Comparison of ENCODE assay signal across 15 cellular contexts in genomic region chr1:21069549-21069948, GRCh38.
DNase-seq lines count a peak whose midpoint lies in the region; ATAC-seq, FAIRE-seq and TF ChIP-seq lines count a peak whose summit lies in the region.
"Had no signal": no experiment of that assay in that cellular context is flagged by ENCODE, and none has a peak within 500 bp of the region (broad histone marks: within the 10 kb centered on the region; RNA-seq: fewer than 3 reads in every experiment).

No MANE protein-coding gene starts in this region.

- H3K36me3 ChIP-seq in astrocyte (ENCODE audit: insufficient read depth, low read length) = no peaks in the 10 kb centered on the region
- H3K36me3 ChIP-seq in sigmoid colon = no peaks in the 10 kb centered on the region
- no peaks in the 10 kb centered on the region for H3K36me3 ChIP-seq in left ventricle myocardium inferior
- H3K36me3 ChIP-seq: right atrium auricular region had no signal

- H3K4me1 ChIP-seq in astrocyte (ENCODE audit: insufficient read depth, low read length) = peaks cover 13% of the 10 kb centered on the region
- peaks cover 0 to 18% (median 12%) of the 10 kb centered on the region in 4 donors for H3K4me1 ChIP-seq in sigmoid colon
- H3K4me1 ChIP-seq in left ventricle myocardium inferior = peaks cover 21% of the 10 kb centered on the region
- H3K4me1 ChIP-seq: right atrium auricular region had no signal

- H3K9ac ChIP-seq in astrocyte (ENCODE audit: low read length) = peak overlapping the region; percentile 1

- peaks cover 22% of the 10 kb centered on the region for H3K79me2 ChIP-seq in astrocyte (ENCODE audit: insufficient read depth, low read length)

- no peak for ATAC-seq in HG03565 (IDR thresholded peaks at IDR 0.05; ENCODE audit: unreplicated experiment)
- ATAC-seq in HG02938 (IDR thresholded peaks at IDR 0.05; ENCODE audit: unreplicated experiment) = no peak
- ATAC-seq: CD8-positive, alpha-beta T cell had no signal

- no peak for TF ChIP-seq CTCF in astrocyte (IDR thresholded peaks at IDR 0.05; ENCODE audit: insufficient read depth, low read depth, low read length)
- no peak for TF ChIP-seq CTCF in sigmoid colon (IDR thresholded peaks at IDR 0.05)
- TF ChIP-seq CTCF in left ventricle myocardium inferior (IDR thresholded peaks at IDR 0.05; ENCODE audit: borderline replicate concordance) = no peak

- no peaks in the 10 kb centered on the region for H3K9me3 Mint-ChIP-seq in astrocyte (ENCODE audit: unreplicated experiment)
- H3K9me3 Mint-ChIP-seq: activated T-helper 2 cell treated with anti-CD3 and anti-CD28 coated beads, Interferon-gamma antibody, Interleukin-2, Interleukin-4, amounts not matched to agents 10 μg/mL and 5 μg/mL and 100 μg/mL, durations not matched to agents 14 hours and 24 hours and 36 hours; CD8-positive, alpha-beta T cell had no signal

- DNase-seq in GM04503 (ENCODE audit: low read depth) (peak; percentile 63), astrocyte (ENCODE audit: low read depth) (peak; percentile 67), glomerular visceral epithelial cell (ENCODE audit: extremely low spot score) (peak; percentile 16), sigmoid colon (no peak), left ventricle myocardium inferior (no peak)
- no peak for DNase-seq in effector CD8-positive, alpha-beta T cell (lab: John Stamatoyannopoulos, UW)
- DNase-seq: activated CD4-positive, alpha-beta T cell treated with anti-CD3 and anti-CD28 coated beads, Interleukin-2, amount 50 U/mL, for 1 hour; CD8-positive, alpha-beta T cell; substantia nigra; T-helper 1 cell had no signal

- peak overlapping the region; percentile 31 for H3K4me3 Mint-ChIP-seq in astrocyte (ENCODE audit: unreplicated experiment)
- H3K4me3 Mint-ChIP-seq: CD8-positive, alpha-beta T cell had no signal

- no peaks in the 10 kb centered on the region for H3K9me3 ChIP-seq in astrocyte (ENCODE audit: insufficient read depth, low read depth, low read length)
- H3K9me3 ChIP-seq in sigmoid colon = no peaks in the 10 kb centered on the region
- H3K9me3 ChIP-seq in left ventricle myocardium inferior (replicated peaks) = no peaks in the 10 kb centered on the region
- H3K9me3 ChIP-seq: right atrium auricular region had no signal

- H3K27ac ChIP-seq in astrocyte (ENCODE audit: low read depth, low read length) (peak overlapping the region; percentile 47), sigmoid colon (peak overlapping the region in 3 of 4 donors; percentile 4 to 42 (median 21)), left ventricle myocardium inferior (replicated peaks) (no peak overlapping the region)
- H3K27ac ChIP-seq: epithelial cell of prostate, right atrium auricular region had no signal

- WGBS in sigmoid colon, 2 donors = 68 to 85% methylated on average over 4 of the region's 4 CpGs

- H3K27me3 Mint-ChIP-seq in astrocyte (ENCODE audit: low read depth, unreplicated experiment) = no peaks in the 10 kb centered on the region

- peak overlapping the region; percentile 59 for H3K27ac Mint-ChIP-seq in astrocyte (ENCODE audit: unreplicated experiment)
- H3K27ac Mint-ChIP-seq: activated T-helper 2 cell treated with anti-CD3 and anti-CD28 coated beads, Interferon-gamma antibody, Interleukin-2, Interleukin-4, amounts not matched to agents 10 μg/mL and 5 μg/mL and 100 μg/mL, durations not matched to agents 14 hours and 24 hours and 36 hours; CD8-positive, alpha-beta T cell had no signal

- H3K27me3 ChIP-seq in astrocyte (ENCODE audit: insufficient read depth, low read length) (no peaks in the 10 kb centered on the region), sigmoid colon (no peaks in the 10 kb centered on the region), left ventricle myocardium inferior (ENCODE audit: low read depth) (no peaks in the 10 kb centered on the region)
- H3K27me3 ChIP-seq: right atrium auricular region had no signal

- peak overlapping the region; percentile 47 for H3K4me2 ChIP-seq in astrocyte (ENCODE audit: low read length)

- no peaks in the 10 kb centered on the region for H3K36me3 Mint-ChIP-seq in astrocyte (ENCODE audit: low read depth, unreplicated experiment)

- no peak for TF ChIP-seq POLR2A in sigmoid colon (IDR thresholded peaks at IDR 0.05)

- H2AFZ ChIP-seq in astrocyte (ENCODE audit: low read depth, low read length) = no peak overlapping the region

- intact Hi-C loops in sigmoid colon (cut with DNase I) = no loop called here
- intact Hi-C loops in left ventricle myocardium inferior (cut with micrococcal nuclease) = no loop called here

- FAIRE-seq in astrocyte (lab: Jason Lieb, UNC) = peak; percentile 62

- no peak overlapping the region for H3K4me3 ChIP-seq in astrocyte (ENCODE audit: insufficient read depth, low read depth, low read length)
- H3K4me3 ChIP-seq in sigmoid colon = no peak overlapping the region
- H3K4me3 ChIP-seq in left ventricle myocardium inferior = no peak overlapping the region
- H3K4me3 ChIP-seq: right atrium auricular region had no signal

- peaks cover 19% of the 10 kb centered on the region for H3K4me1 Mint-ChIP-seq in astrocyte (ENCODE audit: low read depth, unreplicated experiment)

- peaks cover 36% of the 10 kb centered on the region for H4K20me1 ChIP-seq in astrocyte (ENCODE audit: insufficient read depth, low read length)

- no peak for TF ChIP-seq EP300 in sigmoid colon (IDR thresholded peaks at IDR 0.05)

Comparison
In these comparisons a context has a peak if more than half of its experiments do, and no peak if none do; other contexts are left out.
1. DNase-seq: peak in GM04503 (single experiment), astrocyte (single experiment) and glomerular visceral epithelial cell (single experiment); none in sigmoid colon (single experiment), effector CD8-positive, alpha-beta T cell (single experiment) and left ventricle myocardium inferior (single experiment).